ENCODE assay signal across 32 cellular contexts in genomic region chr9:76820431-76820830, GRCh38. TPM values are rescaled to one million over a fixed set of nuclear protein-coding genes. Genes with fewer than 3 reads are reported as not detected.
"Had no signal": no experiment of that assay in that cellular context is flagged by ENCODE, and none has a peak within 500 bp of the region (broad histone marks: within the 10 kb centered on the region; RNA-seq: fewer than 3 reads in every experiment).

No MANE protein-coding gene starts in this region.

- H3K4me1 ChIP-seq: breast epithelium, colonic mucosa, foreskin keratinocyte, gastrocnemius medialis had no signal

- DNase-seq: activated CD4-positive, alpha-beta memory T cell treated with anti-CD3 and anti-CD28 coated beads, Interleukin-2, amount 10 ng/mL, durations not matched to agents 7 days and 5 days; activated CD4-positive, alpha-beta T cell treated with anti-CD3 and anti-CD28 coated beads for 1 hour; activated CD4-positive, alpha-beta T cell treated with anti-CD3 and anti-CD28 coated beads for 4 hours; activated CD4-positive, alpha-beta T cell treated with anti-CD3 and anti-CD28 coated beads, Interleukin-2, amount 10 ng/mL, durations not matched to agents 7 days and 5 days; activated CD4-positive, alpha-beta T cell treated with anti-CD3 and anti-CD28 coated beads, Interleukin-2, amount 50 U/mL, for 4 hours; activated CD8-positive, alpha-beta memory T cell treated with anti-CD3 and anti-CD28 coated beads, Interleukin-2, amount 50 U/mL, for 48 hours; activated gamma-delta T cell; activated naive CD4-positive, alpha-beta T cell; activated naive CD4-positive, alpha-beta T cell treated with anti-CD3 and anti-CD28 coated beads, Interleukin-2, amount 10 ng/mL, durations not matched to agents 7 days and 5 days; activated naive CD8-positive, alpha-beta T cell treated with anti-CD3 and anti-CD28 coated beads, Interleukin-2, amount 10 ng/mL, durations not matched to agents 7 days and 5 days; activated T-cell treated with anti-CD3 and anti-CD28 coated beads for 4 hours; activated T-cell treated with anti-CD3 and anti-CD28 coated beads, Interleukin-2, amount 50 U/mL, for 24 hours; activated T-cell treated with anti-CD3 and anti-CD28 coated beads, Interleukin-2, amount 50 U/mL, for 72 hours; central memory CD4-positive, alpha-beta T cell; cerebellar nuclear complex; colonic mucosa; effector memory CD4-positive, alpha-beta T cell; endodermal cell; foreskin keratinocyte; gastrocnemius medialis; T-helper 2 cell had no signal

- H3K9me3 ChIP-seq: ascending aorta, breast epithelium, colonic mucosa, gastrocnemius medialis had no signal

- H3K27me3 ChIP-seq: ascending aorta, breast epithelium, cardiac muscle cell, colonic mucosa, foreskin keratinocyte, gastrocnemius medialis had no signal

- H3K27ac ChIP-seq: breast epithelium, cardiac muscle cell, colonic mucosa, foreskin keratinocyte, gastrocnemius medialis, VCaP had no signal

- H3K36me3 ChIP-seq: breast epithelium, cardiac muscle cell, colonic mucosa, gastrocnemius medialis had no signal

- H3K4me3 ChIP-seq: ascending aorta, breast epithelium, cardiac muscle cell, colonic mucosa, gastrocnemius medialis had no signal

RNA-seq across cellular contexts. Expression of gene PCA3, which starts 56.2 kb away (rescaled TPM):
- total RNA-seq: activated CD4-positive, alpha-beta memory T cell treated with anti-CD3 and anti-CD28 coated beads, Interleukin-2, amount 10 ng/mL, durations not matched to agents 7 days and 5 days; activated CD4-positive, alpha-beta T cell treated with anti-CD3 and anti-CD28 coated beads, Interleukin-2, amount 10 ng/mL, durations not matched to agents 7 days and 5 days; activated naive CD4-positive, alpha-beta T cell treated with anti-CD3 and anti-CD28 coated beads, Interleukin-2, amount 50 U/mL, for 72 hours; activated naive CD8-positive, alpha-beta T cell treated with anti-CD3 and anti-CD28 coated beads, Interleukin-2, amount 10 ng/mL, durations not matched to agents 7 days and 5 days; activated T-cell treated with anti-CD3 and anti-CD28 coated beads, Interleukin-2, amount 50 U/mL, for 72 hours; ascending aorta; cardiac muscle cell; colonic mucosa; dermis microvascular lymphatic vessel endothelial cell; endodermal cell; epithelial cell of proximal tubule; esophagus mucosa; foreskin keratinocyte; gastrocnemius medialis; glomerular endothelial cell; T-helper 1 cell treated with Interleukin-12 subunit alpha and Interleukin-12 subunit beta and Interleukin-4 antibody, amounts not matched to agents 30 ng/mL and 1 ng/mL, for 36 hours; WTC11 had no signal
